ENCODE assay signal across 24 cellular contexts in genomic region chr18:42255908-42256765, GRCh38.
"Had no signal": no experiment of that assay in that cellular context is flagged by ENCODE, and none has a peak within 500 bp of the region (broad histone marks: within the 10 kb centered on the region; RNA-seq: fewer than 3 reads in every experiment).

No MANE protein-coding gene starts in this region.

- H3K4me1 ChIP-seq: lower lobe of right lung had no signal

- H3K36me3 Mint-ChIP-seq: activated naive CD8-positive, alpha-beta T cell treated with anti-CD3 and anti-CD28 coated beads, Interleukin-2, amount 10 ng/mL, durations not matched to agents 7 days and 5 days; naive thymus-derived CD4-positive, alpha-beta T cell; neural progenitor cell had no signal

- H3K9ac ChIP-seq: neural progenitor cell had no signal

- H3K27ac Mint-ChIP-seq: activated B cell treated with CpG ODN at 0.5 μM for 24 hours; activated CD4-positive, alpha-beta memory T cell treated with anti-CD3 and anti-CD28 coated beads, Interleukin-2, amount 10 ng/mL, durations not matched to agents 7 days and 5 days; activated naive CD4-positive, alpha-beta T cell treated with anti-CD3 and anti-CD28 coated beads for 36 hours; activated naive CD8-positive, alpha-beta T cell treated with anti-CD3 and anti-CD28 coated beads, Interleukin-2, amount 10 ng/mL, durations not matched to agents 7 days and 5 days; activated T-cell treated with anti-CD3 and anti-CD28 coated beads, Interleukin-2, amount 50 U/mL, for 72 hours; endodermal cell; naive thymus-derived CD4-positive, alpha-beta T cell; neural progenitor cell; T-helper 1 cell treated with Interleukin-12 subunit alpha and Interleukin-12 subunit beta and Interleukin-4 antibody, amounts not matched to agents 30 μg/mL and 1 μg/mL, for 36 hours had no signal

- ATAC-seq: activated T-cell treated with anti-CD3 and anti-CD28 coated beads, Interleukin-2, amount 50 U/mL, for 72 hours; lower lobe of right lung; naive thymus-derived CD4-positive, alpha-beta T cell; sciatic nerve had no signal

- H2AFZ ChIP-seq: neural progenitor cell had no signal

- H3K9me3 Mint-ChIP-seq: activated naive CD4-positive, alpha-beta T cell treated with anti-CD3 and anti-CD28 coated beads for 36 hours; activated naive CD8-positive, alpha-beta T cell treated with anti-CD3 and anti-CD28 coated beads, Interleukin-2, amount 10 ng/mL, durations not matched to agents 7 days and 5 days; endodermal cell; T-helper 1 cell treated with Interleukin-12 subunit alpha and Interleukin-12 subunit beta and Interleukin-4 antibody, amounts not matched to agents 30 μg/mL and 1 μg/mL, for 36 hours had no signal

- H3K36me3 ChIP-seq: cardiac muscle cell, lower lobe of right lung, neural progenitor cell, thoracic aorta had no signal

- H3K27ac ChIP-seq: cardiac muscle cell, lower lobe of right lung, neural progenitor cell, thoracic aorta had no signal

- H3K27me3 Mint-ChIP-seq: activated B cell treated with CpG ODN at 0.5 μM for 24 hours; activated CD4-positive, alpha-beta memory T cell treated with anti-CD3 and anti-CD28 coated beads, Interleukin-2, amount 10 ng/mL, durations not matched to agents 7 days and 5 days; activated naive CD8-positive, alpha-beta T cell treated with anti-CD3 and anti-CD28 coated beads, Interleukin-2, amount 10 ng/mL, durations not matched to agents 7 days and 5 days; naive thymus-derived CD4-positive, alpha-beta T cell had no signal

- H3K4me3 Mint-ChIP-seq: activated B cell treated with CpG ODN at 0.5 μM for 24 hours; activated CD4-positive, alpha-beta memory T cell treated with anti-CD3 and anti-CD28 coated beads, Interleukin-2, amount 10 ng/mL, durations not matched to agents 7 days and 5 days; activated naive CD4-positive, alpha-beta T cell treated with anti-CD3 and anti-CD28 coated beads for 36 hours; activated naive CD8-positive, alpha-beta T cell treated with anti-CD3 and anti-CD28 coated beads, Interleukin-2, amount 10 ng/mL, durations not matched to agents 7 days and 5 days; activated T-cell treated with anti-CD3 and anti-CD28 coated beads, Interleukin-2, amount 50 U/mL, for 72 hours; endodermal cell; naive thymus-derived CD4-positive, alpha-beta T cell; neural progenitor cell; T-helper 1 cell treated with Interleukin-12 subunit alpha and Interleukin-12 subunit beta and Interleukin-4 antibody, amounts not matched to agents 30 μg/mL and 1 μg/mL, for 36 hours had no signal

- H3K9me3 ChIP-seq: lower lobe of right lung, thoracic aorta had no signal

- H3K4me3 ChIP-seq: cardiac muscle cell, lower lobe of right lung, neural progenitor cell, smooth muscle cell, thoracic aorta had no signal

- H3K27me3 ChIP-seq: cardiac muscle cell, neural progenitor cell had no signal

- H3K4me1 Mint-ChIP-seq: activated B cell treated with CpG ODN at 0.5 μM for 24 hours; activated CD4-positive, alpha-beta memory T cell treated with anti-CD3 and anti-CD28 coated beads, Interleukin-2, amount 10 ng/mL, durations not matched to agents 7 days and 5 days; activated naive CD8-positive, alpha-beta T cell treated with anti-CD3 and anti-CD28 coated beads, Interleukin-2, amount 10 ng/mL, durations not matched to agents 7 days and 5 days; neural progenitor cell had no signal

- H3K4me2 ChIP-seq: neural progenitor cell, smooth muscle cell had no signal

- DNase-seq: activated B cell treated with CpG ODN at 0.5 μM for 24 hours; activated CD4-positive, alpha-beta memory T cell treated with anti-CD3 and anti-CD28 coated beads, Interleukin-2, amount 10 ng/mL, durations not matched to agents 7 days and 5 days; activated CD4-positive, alpha-beta T cell treated with anti-CD3 and anti-CD28 coated beads for 48 hours; activated effector memory CD4-positive, alpha-beta T cell treated with Interleukin-2 at 50 U/mL for 16 hours; activated naive CD4-positive, alpha-beta T cell treated with anti-CD3 and anti-CD28 coated beads for 36 hours; activated naive CD8-positive, alpha-beta T cell treated with anti-CD3 and anti-CD28 coated beads, Interleukin-2, amount 10 ng/mL, durations not matched to agents 7 days and 5 days; activated T-cell treated with anti-CD3 and anti-CD28 coated beads, Interleukin-2, amount 50 U/mL, for 72 hours; amniotic stem cell; cortex of kidney; endodermal cell; foreskin fibroblast; kidney; lower lobe of right lung; naive thymus-derived CD4-positive, alpha-beta T cell; stimulated activated CD4-positive, alpha-beta T cell treated with anti-CD3 and anti-CD28 coated beads, Interleukin-15, amount 100 ng/mL, for 24 hours; stimulated activated CD8-positive, alpha-beta memory T cell treated with anti-CD3 and anti-CD28 coated beads, Interleukin-4, amount 100 ng/mL, for 48 hours; stimulated activated naive CD4-positive, alpha-beta T cell treated with Interleukin-2 at 50 U/mL for 16 hours; T1000 had no signal
